Comparison of ENCODE assay signal across 37 cellular contexts in genomic region chr10:29974773-29975172, GRCh38.
"Had no signal": no experiment of that assay in that cellular context is flagged by ENCODE, and none has a peak within 500 bp of the region (broad histone marks: within the 10 kb centered on the region; RNA-seq: fewer than 3 reads in every experiment).

No MANE protein-coding gene starts in this region.

- H3K27ac ChIP-seq: adrenal gland, ascending aorta, body of pancreas, brain microvascular endothelial cell, breast epithelium, cardiac muscle cell had no signal

- H3K36me3 Mint-ChIP-seq: activated naive CD4-positive, alpha-beta T cell treated with anti-CD3 and anti-CD28 coated beads, Interleukin-2, amount 10 ng/mL, durations not matched to agents 7 days and 5 days; activated naive CD8-positive, alpha-beta T cell; activated naive CD8-positive, alpha-beta T cell treated with anti-CD3 and anti-CD28 coated beads for 36 hours; activated naive CD8-positive, alpha-beta T cell treated with anti-CD3 and anti-CD28 coated beads, Interleukin-2, amount 10 ng/mL, durations not matched to agents 7 days and 5 days; brain had no signal

- H3K9me3 ChIP-seq: adrenal gland, ascending aorta, body of pancreas, breast epithelium had no signal

- H3K36me3 ChIP-seq: adrenal gland, ascending aorta, brain microvascular endothelial cell, breast epithelium, cardiac muscle cell had no signal

- H3K4me1 Mint-ChIP-seq: activated naive CD4-positive, alpha-beta T cell treated with anti-CD3 and anti-CD28 coated beads, Interleukin-2, amount 10 ng/mL, durations not matched to agents 7 days and 5 days; activated naive CD4-positive, alpha-beta T cell treated with anti-CD3 and anti-CD28 coated beads, Interleukin-2, amount 50 U/mL, for 24 hours; activated naive CD8-positive, alpha-beta T cell treated with anti-CD3 and anti-CD28 coated beads for 36 hours; activated naive CD8-positive, alpha-beta T cell treated with anti-CD3 and anti-CD28 coated beads, Interleukin-2, amount 10 ng/mL, durations not matched to agents 7 days and 5 days; activated naive CD8-positive, alpha-beta T cell treated with anti-CD3 and anti-CD28 coated beads, Interleukin-2, amount 50 U/mL, for 24 hours; activated T-helper 17 cell treated with anti-CD3 and anti-CD28 coated beads, Interleukin-2, amount 50 U/mL, for 72 hours; brain; central memory CD8-positive, alpha-beta T cell had no signal

- H3K4me3 Mint-ChIP-seq: activated naive CD4-positive, alpha-beta T cell treated with anti-CD3 and anti-CD28 coated beads for 36 hours; activated naive CD4-positive, alpha-beta T cell treated with anti-CD3 and anti-CD28 coated beads, Interleukin-2, amount 10 ng/mL, durations not matched to agents 7 days and 5 days; activated naive CD4-positive, alpha-beta T cell treated with anti-CD3 and anti-CD28 coated beads, Interleukin-2, amount 50 U/mL, for 24 hours; activated naive CD8-positive, alpha-beta T cell; activated naive CD8-positive, alpha-beta T cell treated with anti-CD3 and anti-CD28 coated beads for 36 hours; activated naive CD8-positive, alpha-beta T cell treated with anti-CD3 and anti-CD28 coated beads, Interleukin-2, amount 10 ng/mL, durations not matched to agents 7 days and 5 days; activated naive CD8-positive, alpha-beta T cell treated with anti-CD3 and anti-CD28 coated beads, Interleukin-2, amount 50 U/mL, for 24 hours; activated T-cell treated with anti-CD3 and anti-CD28 coated beads, Interleukin-2, amount 50 U/mL, for 24 hours; activated T-cell treated with anti-CD3 and anti-CD28 coated beads, Interleukin-2, amount 50 U/mL, for 4 hours; activated T-cell treated with anti-CD3 and anti-CD28 coated beads, Interleukin-2, amount 50 U/mL, for 72 hours; activated T-helper 1 cell treated with anti-CD3 and anti-CD28 coated beads, Interleukin-12 subunit alpha, Interleukin-12 subunit beta, Interleukin-2, Interleukin-4 antibody, amounts not matched to agents 30 ng/mL and 10 ng/mL and 1 ng/mL, durations not matched to agents 14 hours and 24 hours and 36 hours; activated T-helper 17 cell treated with anti-CD3 and anti-CD28 coated beads, Interleukin-2, amount 50 U/mL, for 72 hours; brain; central memory CD8-positive, alpha-beta T cell had no signal

- H3K27ac Mint-ChIP-seq: activated naive CD4-positive, alpha-beta T cell treated with anti-CD3 and anti-CD28 coated beads for 36 hours; activated naive CD4-positive, alpha-beta T cell treated with anti-CD3 and anti-CD28 coated beads, Interleukin-2, amount 10 ng/mL, durations not matched to agents 7 days and 5 days; activated naive CD4-positive, alpha-beta T cell treated with anti-CD3 and anti-CD28 coated beads, Interleukin-2, amount 50 U/mL, for 24 hours; activated naive CD4-positive, alpha-beta T cell treated with anti-CD3 and anti-CD28 coated beads, Interleukin-2, amount 50 U/mL, for 72 hours; activated naive CD8-positive, alpha-beta T cell; activated naive CD8-positive, alpha-beta T cell treated with anti-CD3 and anti-CD28 coated beads, Interleukin-2, amount 10 ng/mL, durations not matched to agents 7 days and 5 days; activated naive CD8-positive, alpha-beta T cell treated with anti-CD3 and anti-CD28 coated beads, Interleukin-2, amount 50 U/mL, for 24 hours; activated T-cell treated with anti-CD3 and anti-CD28 coated beads, Interleukin-2, amount 50 U/mL, for 24 hours; activated T-cell treated with anti-CD3 and anti-CD28 coated beads, Interleukin-2, amount 50 U/mL, for 72 hours; activated T-helper 1 cell treated with anti-CD3 and anti-CD28 coated beads, Interleukin-12 subunit alpha, Interleukin-12 subunit beta, Interleukin-2, Interleukin-4 antibody, amounts not matched to agents 30 ng/mL and 10 ng/mL and 1 ng/mL, durations not matched to agents 14 hours and 24 hours and 36 hours; activated T-helper 17 cell treated with anti-CD3 and anti-CD28 coated beads, Interleukin-2, amount 50 U/mL, for 72 hours; activated T-helper 2 cell treated with anti-CD3 and anti-CD28 coated beads, Interferon-gamma antibody, Interleukin-2, Interleukin-4, amounts not matched to agents 10 μg/mL and 5 μg/mL and 100 μg/mL, durations not matched to agents 14 hours and 24 hours and 36 hours had no signal

- H3K9me3 Mint-ChIP-seq: activated naive CD4-positive, alpha-beta T cell treated with anti-CD3 and anti-CD28 coated beads, Interleukin-2, amount 10 ng/mL, durations not matched to agents 7 days and 5 days; activated T-cell treated with anti-CD3 and anti-CD28 coated beads, Interleukin-2, amount 50 U/mL, for 72 hours had no signal

- DNase-seq: activated effector memory CD4-positive, alpha-beta T cell treated with anti-CD3 and anti-CD28 coated beads, Interleukin-2, amount 50 U/mL, for 16 hours; activated effector memory CD4-positive, alpha-beta T cell treated with Interleukin-2 at 50 U/mL for 16 hours; activated gamma-delta T cell; activated gamma-delta T cell treated with Interleukin-2 at 50 U/mL for 16 hours; activated naive CD4-positive, alpha-beta T cell; activated naive CD4-positive, alpha-beta T cell treated with anti-CD3 and anti-CD28 coated beads for 36 hours; activated naive CD4-positive, alpha-beta T cell treated with anti-CD3 and anti-CD28 coated beads, Interleukin-2, amount 10 ng/mL, durations not matched to agents 7 days and 5 days; activated naive CD4-positive, alpha-beta T cell treated with anti-CD3 and anti-CD28 coated beads, Interleukin-2, amount 50 U/mL, for 16 hours; activated naive CD4-positive, alpha-beta T cell treated with Interleukin-2 at 50 U/mL for 16 hours; activated naive CD8-positive, alpha-beta T cell treated with anti-CD3 and anti-CD28 coated beads for 36 hours; activated naive CD8-positive, alpha-beta T cell treated with anti-CD3 and anti-CD28 coated beads, Interleukin-2, amount 10 ng/mL, durations not matched to agents 7 days and 5 days; activated naive CD8-positive, alpha-beta T cell treated with anti-CD3 and anti-CD28 coated beads, Interleukin-2, amount 50 U/mL, for 24 hours; activated T-cell treated with anti-CD3 and anti-CD28 coated beads, Interleukin-2, amount 50 U/mL, for 24 hours; activated T-cell treated with anti-CD3 and anti-CD28 coated beads, Interleukin-2, amount 50 U/mL, for 4 hours; activated T-cell treated with anti-CD3 and anti-CD28 coated beads, Interleukin-2, amount 50 U/mL, for 48 hours; activated T-cell treated with anti-CD3 and anti-CD28 coated beads, Interleukin-2, amount 50 U/mL, for 72 hours; adrenal gland; amniotic stem cell; amygdala; anterior cingulate cortex; aorta; body of pancreas; brain microvascular endothelial cell; caudate nucleus; central memory CD4-positive, alpha-beta T cell; cerebellar nuclear complex had no signal

- H3K4me3 ChIP-seq: adrenal gland, ascending aorta, body of pancreas, breast epithelium, cardiac muscle cell had no signal

- H3K4me1 ChIP-seq: breast epithelium had no signal
